In genomic region chrX:98850639-98851038, GRCh38 we compare ENCODE assay signal across 8 cellular contexts.
DNase-seq lines count a peak whose midpoint lies in the region; ATAC-seq, FAIRE-seq and TF ChIP-seq lines count a peak whose summit lies in the region.
"Not testable (repeated sequence)": the region's sequence is repeated elsewhere in the genome, so short reads cannot be mapped to it uniquely, and the experiment has no call there.

No MANE protein-coding gene starts in this region.

- WGBS in H9 (ENCODE audit: extremely low coverage, insufficient read length, low lambda C conversion rate): no CpG with 5 or more reads among the region's 6 CpGs
- WGBS in GM12878 (ENCODE audit: insufficient coverage, insufficient replicate concordance, low lambda C conversion rate, missing lambda C conversion rate): 13% methylated on average over 6 of the region's 6 CpGs

- H4K5ac ChIP-seq in H9 (ENCODE audit: insufficient read length, low read depth, low read length): not testable (repeated sequence)

- not testable (repeated sequence) for H2BK5ac ChIP-seq in H9 (ENCODE audit: insufficient read length, low read length)

- H3K23me2 ChIP-seq in H9 (ENCODE audit: insufficient read length, low read depth, low read length, poor library complexity, severe bottlenecking): not testable (repeated sequence)

- not testable (repeated sequence) for H2AK5ac ChIP-seq in H9 (ENCODE audit: insufficient read length, low read length)

- DNase-seq in DMS153 (lab: John Stamatoyannopoulos, UW) (peak; percentile 7), NB4 (ENCODE audit: low read depth) (peak; percentile 25), NCI-H82 (lab: John Stamatoyannopoulos, UW) (peak; percentile 69), SJCRH30 (peak; percentile 1 to 17), islet precursor cell (peak; percentile 60), pons (ENCODE audit: low spot score) (peak; percentile 25)
- not testable (repeated sequence) for DNase-seq in H9; GM12878 (ENCODE audit: low read depth, low spot score)

- H3K27ac ChIP-seq in H9 (ENCODE audit: insufficient read length, low read depth, low read length); SJCRH30; GM12878 (ENCODE audit: control insufficient read depth, insufficient read depth): not testable (repeated sequence)

- H3K4me1 ChIP-seq in H9 (ENCODE audit: insufficient read depth, low read length); SJCRH30; GM12878 (ENCODE audit: control insufficient read depth, insufficient read depth, low read length): not testable (repeated sequence)

- not testable (repeated sequence) for H3K36me3 ChIP-seq in SJCRH30; GM12878 (ENCODE audit: control insufficient read depth in 2 of 2, insufficient read depth in 2 of 2, low read length in 1 of 2)

- TF ChIP-seq POLR2A in NB4 (IDR thresholded peaks at IDR 0.05; ENCODE audit: extremely low read depth, insufficient read length); GM12878 (IDR thresholded peaks at IDR 0.05; ENCODE audit: low read depth, low read length): not testable (repeated sequence)

- H3K9ac ChIP-seq in H9 (ENCODE audit: extremely low read depth, insufficient read length, low read length); GM12878 (ENCODE audit: control insufficient read depth, insufficient read depth, low read length): not testable (repeated sequence)

- not testable (repeated sequence) for H2BK12ac ChIP-seq in H9 (ENCODE audit: insufficient read length, low read depth, low read length)

- SMC1A ChIA-PET in GM12878 (lab: Charles Lee; ENCODE audit: uncharacterized antibody, unreplicated experiment): not testable (repeated sequence)

- H3K23ac ChIP-seq in H9 (ENCODE audit: insufficient read length, low read depth, low read length): not testable (repeated sequence)

- H3K9me3 Mint-ChIP-seq in H9: not testable (repeated sequence)

- not testable (repeated sequence) for H2BK15ac ChIP-seq in H9 (ENCODE audit: low read depth, low read length)

- H2BK120ac ChIP-seq in H9 (ENCODE audit: low read depth, low read length, poor library complexity, severe bottlenecking): not testable (repeated sequence)

- not testable (repeated sequence) for H2AFZ ChIP-seq in H9 (ENCODE audit: low read length); GM12878 (ENCODE audit: control insufficient read depth, low read depth, low read length)

- H3K4me2 ChIP-seq in H9 (ENCODE audit: insufficient read depth, insufficient read length, low read length); GM12878 (ENCODE audit: control insufficient read depth, insufficient read depth): not testable (repeated sequence)

- not testable (repeated sequence) for H3K79me1 ChIP-seq in H9 (ENCODE audit: insufficient read depth, low read depth, low read length, poor library complexity, severe bottlenecking)

- peaks cover 25 to 52% (median 46%) of the 10 kb centered on the region in 3 experiments for H3K36me3 Mint-ChIP-seq in H9 (ENCODE audit: insufficient read depth in 1 of 3, low read depth in 3 of 3)

- TF ChIP-seq RAD21 in GM12878 (IDR thresholded peaks at IDR 0.05; ENCODE audit: insufficient read depth, low read depth, low read length): peak; percentile 28; the same call in 1 of the 2 replicates

- not testable (repeated sequence) for H3K27me3 ChIP-seq in H9 (ENCODE audit: insufficient read depth, low read length); SJCRH30; GM12878 (replicated peaks in 1 of 2; ENCODE audit: control insufficient read depth in 2 of 2, insufficient read depth in 2 of 2, low read length in 1 of 2)

- H3K4me3 Mint-ChIP-seq in H9: not testable (repeated sequence)

- not testable (repeated sequence) for FAIRE-seq in GM12878 (lab: Jason Lieb, UNC)

- H3T11ph ChIP-seq in H9 (ENCODE audit: low read length): not testable (repeated sequence)

- peak; percentile 67 for TF ChIP-seq CTCF in H9 (conservative IDR thresholded peaks at IDR 0.05)
- not testable (repeated sequence) for TF ChIP-seq CTCF in NB4 (IDR thresholded peaks at IDR 0.05; ENCODE audit: low read depth, low read length)
- peak in 1 of 3 experiments; percentile 20; a peak in 2 of 6 replicates for TF ChIP-seq CTCF in GM12878 (IDR thresholded peaks at IDR 0.05 in 2 of 3, conservative IDR thresholded peaks at IDR 0.05 in 1 of 3; ENCODE audit: control insufficient read depth in 2 of 3, extremely low read depth in 1 of 3, insufficient read depth in 1 of 3, low read depth in 3 of 3, low read length in 3 of 3)

- H3K14ac ChIP-seq in H9 (ENCODE audit: insufficient read depth, low read length): not testable (repeated sequence)

- H3K4me3 ChIP-seq in NB4 (ENCODE audit: low read depth, low read length); SJCRH30; GM12878: not testable (repeated sequence)

- not testable (repeated sequence) for H3K4ac ChIP-seq in H9 (ENCODE audit: low read depth, low read length)

- peaks cover 7 to 11% of the 10 kb centered on the region in 2 experiments; a peak in 3 of 4 replicates for H3K4me1 Mint-ChIP-seq in H9

- intact Hi-C loops in GM12878 (cut with micrococcal nuclease; ENCODE audit: unreplicated experiment): not testable (repeated sequence)

- not testable (repeated sequence) for H3K27me3 Mint-ChIP-seq in H9 (ENCODE audit: low read depth)

- ATAC-seq in GM12878: not testable (repeated sequence)

- H3K79me2 ChIP-seq in H9 (ENCODE audit: insufficient read depth, low read length); GM12878 (ENCODE audit: control insufficient read depth, insufficient read depth, low read length): not testable (repeated sequence)

- not testable (repeated sequence) for BruUV-seq in GM12878 (replicated peaks; lab: Mats Ljungman, UMichigan)

- CTCF ChIA-PET in GM12878 (lab: Yijun Ruan, JAX): not testable (repeated sequence)

- H3K27ac Mint-ChIP-seq in H9: peak overlapping the region in 1 of 3 experiments; percentile 84; a peak in 1 of 7 replicates

- not testable (repeated sequence) for H4K91ac ChIP-seq in H9 (ENCODE audit: insufficient read length, low read depth, low read length)

- not testable (repeated sequence) for H3K9me3 ChIP-seq in H9 (ENCODE audit: control insufficient read depth, low read depth, low read length); SJCRH30 (replicated peaks); GM12878 (replicated peaks; ENCODE audit: control insufficient read depth, insufficient read depth, low read length)

- in situ Hi-C loops in GM12878 (cut with MboI): not testable (repeated sequence)

- not testable (repeated sequence) for TF ChIP-seq EP300 in GM12878 (IDR thresholded peaks at IDR 0.05; ENCODE audit: borderline replicate concordance in 1 of 2, control insufficient read depth in 1 of 2, low read depth in 2 of 2, low read length in 2 of 2)

- not testable (repeated sequence) for H3K56ac ChIP-seq in H9 (ENCODE audit: insufficient read length, low read depth, low read length)

- not testable (repeated sequence) for H2BK20ac ChIP-seq in H9 (ENCODE audit: low read depth, low read length, poor library complexity, severe bottlenecking)

- RAD21 ChIA-PET in GM12878 (lab: Charles Lee; ENCODE audit: unreplicated experiment): not testable (repeated sequence)

- not testable (repeated sequence) for H4K8ac ChIP-seq in H9 (replicated peaks; ENCODE audit: insufficient read length, low read depth, low read length)

- POLR2A ChIA-PET in GM12878 (lab: Charles Lee): not testable (repeated sequence)

- not testable (repeated sequence) for H4K20me1 ChIP-seq in H9 (ENCODE audit: control insufficient read depth, insufficient read depth, insufficient read length); GM12878 (ENCODE audit: control insufficient read depth, insufficient read depth)

- not testable (repeated sequence) for H3K18ac ChIP-seq in H9 (ENCODE audit: insufficient read length, low read depth, low read length)
